ENCODE assay signal across 15 cellular contexts in genomic region chr18:58558514-58558913, GRCh38.
A peak's percentile ranks its signal among the peaks of the same experiment; 100 is the strongest.
DNase-seq lines count a peak whose midpoint lies in the region; ATAC-seq, FAIRE-seq and TF ChIP-seq lines count a peak whose summit lies in the region.
"Had no signal": no experiment of that assay in that cellular context is flagged by ENCODE, and none has a peak within 500 bp of the region (broad histone marks: within the 10 kb centered on the region; RNA-seq: fewer than 3 reads in every experiment).

No MANE protein-coding gene starts in this region.

- CTCF ChIA-PET in CD8-positive, alpha-beta T cell (lab: Charles Lee) = no interaction called here

- intact Hi-C loops in CD8-positive, alpha-beta T cell (cut with DNase I, micrococcal nuclease) = no loop called here

- H3K36me3 Mint-ChIP-seq in nephron progenitor cell (ENCODE audit: low read depth) = peaks cover 16% of the 10 kb centered on the region
- H3K36me3 Mint-ChIP-seq in CD8-positive, alpha-beta T cell = no peaks in the 10 kb centered on the region

- H3K9me3 ChIP-seq in BLaER1 treated with 17β-estradiol and CSF1 and Interleukin-3, amounts not matched to agents 10 nM and 100 nM (replicated peaks in 1 of 11) = peaks cover 21 to 45% (median 36%) of the 10 kb centered on the region in 11 experiments
- H3K9me3 ChIP-seq in osteoblast (ENCODE audit: low read depth, low read length) = no peaks in the 10 kb centered on the region
- no peaks in the 10 kb centered on the region for H3K9me3 ChIP-seq in CD8-positive, alpha-beta T cell (ENCODE audit: low read length)

- POLR2A ChIA-PET in CD8-positive, alpha-beta T cell (lab: Charles Lee) = no interaction called here

- peaks cover 15% of the 10 kb centered on the region for H3K4me1 Mint-ChIP-seq in nephron progenitor cell
- H3K4me1 Mint-ChIP-seq in CD8-positive, alpha-beta T cell (ENCODE audit: low read depth) = peaks cover 3% of the 10 kb centered on the region

- no peak for ATAC-seq in CD8-positive, alpha-beta T cell
- ATAC-seq in HG02588 (IDR thresholded peaks at IDR 0.05; ENCODE audit: unreplicated experiment) = no peak
- ATAC-seq: PC-3 had no signal

- DNase-seq in GM12891 (ENCODE audit: insufficient read length, low spot score) = no peak
- DNase-seq in astrocyte of the cerebellum (ENCODE audit: low read depth) = no peak
- DNase-seq in osteoblast (ENCODE audit: insufficient read length, low spot score, missing footprints) = no peak
- no peak for DNase-seq in HTR-8/SVneo (ENCODE audit: insufficient read length, low spot score)
- no peak for DNase-seq in nephron progenitor cell
- no peak for DNase-seq in CD8-positive, alpha-beta T cell
- DNase-seq: GM23248, NCI-H1105 treated with DMSO at 0.1 percent for 48 hours, NCI-H187 treated with DMSO at 0.1 percent for 48 hours, NCI-H446 treated with DMSO at 0.1 percent for 48 hours, NCI-H748 treated with DMSO at 0.1 percent for 48 hours, PC-3 had no signal

- in situ Hi-C loops in astrocyte of the cerebellum (cut with HindIII; ENCODE audit: low sequenced_read_pairs) = no loop called here

- H3K9me3 Mint-ChIP-seq in nephron progenitor cell = peaks cover 23% of the 10 kb centered on the region
- H3K9me3 Mint-ChIP-seq in CD8-positive, alpha-beta T cell = peaks cover 5% of the 10 kb centered on the region

- no peaks in the 10 kb centered on the region for H3K36me3 ChIP-seq in BLaER1 treated with 17β-estradiol and CSF1 and Interleukin-3, amounts not matched to agents 10 nM and 100 nM
- peaks cover 22% of the 10 kb centered on the region for H3K36me3 ChIP-seq in osteoblast (ENCODE audit: insufficient read depth, low read length)
- H3K36me3 ChIP-seq in CD8-positive, alpha-beta T cell (ENCODE audit: insufficient read depth, low read length) = no peaks in the 10 kb centered on the region

- peak; percentile 18 for TF ChIP-seq CTCF in astrocyte of the cerebellum (IDR thresholded peaks at IDR 0.05; ENCODE audit: low read depth, low read length, missing control alignments)
- TF ChIP-seq CTCF in osteoblast (IDR thresholded peaks at IDR 0.05; ENCODE audit: extremely low read depth, low read depth, low read length) = peak; percentile 13
- TF ChIP-seq CTCF in nephron progenitor cell (IDR thresholded peaks at IDR 0.05) = no peak
- TF ChIP-seq CTCF in CD8-positive, alpha-beta T cell (IDR thresholded peaks at IDR 0.05) = no peak

- H3K79me2 ChIP-seq in osteoblast (ENCODE audit: insufficient read depth, low read length) = peaks cover 71% of the 10 kb centered on the region

- peak; percentile 57 for FAIRE-seq in GM12891 (lab: Jason Lieb, UNC)
- FAIRE-seq in HTR-8/SVneo (lab: Jason Lieb, UNC) = no peak

- no peak overlapping the region for H3K27ac Mint-ChIP-seq in nephron progenitor cell
- no peak overlapping the region for H3K27ac Mint-ChIP-seq in CD8-positive, alpha-beta T cell

- no peak overlapping the region for H3K9ac ChIP-seq in BLaER1 treated with 17β-estradiol and CSF1 and Interleukin-3, amounts not matched to agents 10 nM and 100 nM
- H3K9ac ChIP-seq: GM23248, KMS-11 had no signal

- no peaks in the 10 kb centered on the region for H4K20me1 ChIP-seq in BLaER1 treated with 17β-estradiol and CSF1 and Interleukin-3, amounts not matched to agents 10 nM and 100 nM
- H4K20me1 ChIP-seq in osteoblast (ENCODE audit: insufficient read depth, low read length) = peaks cover 62% of the 10 kb centered on the region

- H3K27me3 ChIP-seq in BLaER1 treated with 17β-estradiol and CSF1 and Interleukin-3, amounts not matched to agents 10 nM and 100 nM = no peaks in the 10 kb centered on the region
- no peaks in the 10 kb centered on the region for H3K27me3 ChIP-seq in osteoblast (ENCODE audit: insufficient read depth, low read length)
- no peaks in the 10 kb centered on the region for H3K27me3 ChIP-seq in CD8-positive, alpha-beta T cell (ENCODE audit: insufficient read depth, low read length)

- peak overlapping the region in 6 of 11 experiments; percentile 30 to 56 (median 47); a peak in 6 of 22 replicates for H3K4me2 ChIP-seq in BLaER1 treated with 17β-estradiol and CSF1 and Interleukin-3, amounts not matched to agents 10 nM and 100 nM
- no peak overlapping the region for H3K4me2 ChIP-seq in osteoblast (ENCODE audit: insufficient read depth, low read length)
- H3K4me2 ChIP-seq: KMS-11 had no signal

- TF ChIP-seq POLR2A in GM12891 (IDR thresholded peaks at IDR 0.05; ENCODE audit: low read depth, low read length) = no peak

- peaks cover 3% of the 10 kb centered on the region for H3K27me3 Mint-ChIP-seq in nephron progenitor cell (ENCODE audit: low read depth, poor library complexity)
- H3K27me3 Mint-ChIP-seq in CD8-positive, alpha-beta T cell (ENCODE audit: low read depth) = no peaks in the 10 kb centered on the region

- H3K4me3 ChIP-seq in BLaER1 treated with 17β-estradiol and CSF1 and Interleukin-3, amounts not matched to agents 10 nM and 100 nM = no peak overlapping the region
- H3K4me3 ChIP-seq in astrocyte of the cerebellum (ENCODE audit: low read depth, low read length) (no peak overlapping the region), osteoblast (ENCODE audit: insufficient read depth, low read length) (no peak overlapping the region)
- H3K4me3 ChIP-seq in CD8-positive, alpha-beta T cell (ENCODE audit: low read depth, low read length) = no peak overlapping the region
- H3K4me3 ChIP-seq: GM23248 had no signal

- H3K27ac ChIP-seq in BLaER1 treated with 17β-estradiol and CSF1 and Interleukin-3, amounts not matched to agents 10 nM and 100 nM = no peak overlapping the region
- no peak overlapping the region for H3K27ac ChIP-seq in osteoblast (ENCODE audit: low read depth, low read length)
- no peak overlapping the region for H3K27ac ChIP-seq in CD8-positive, alpha-beta T cell (ENCODE audit: low read depth, low read length)
- H3K27ac ChIP-seq: GM23248, KMS-11 had no signal

- peaks cover 10 to 34% (median 27%) of the 10 kb centered on the region in 10 experiments for H3K4me1 ChIP-seq in BLaER1 treated with 17β-estradiol and CSF1 and Interleukin-3, amounts not matched to agents 10 nM and 100 nM
- H3K4me1 ChIP-seq in osteoblast (ENCODE audit: insufficient read depth, low read length) = no peaks in the 10 kb centered on the region
- H3K4me1 ChIP-seq in CD8-positive, alpha-beta T cell (ENCODE audit: insufficient read depth, low read length) = no peaks in the 10 kb centered on the region

- H3K4me3 Mint-ChIP-seq in nephron progenitor cell = no peak overlapping the region
- H3K4me3 Mint-ChIP-seq in CD8-positive, alpha-beta T cell = no peak overlapping the region

- no peak overlapping the region for H2AFZ ChIP-seq in osteoblast (ENCODE audit: low read length)
- H2AFZ ChIP-seq: GM23248 had no signal

TF ChIP-seq in GM12891, 5 proteins besides CTCF, POLR2A, EP300 and RAD21:
- no peak for TF ChIP-seq TAF1 (IDR thresholded peaks at IDR 0.05; ENCODE audit: low read depth, low read length)
- TF ChIP-seq SPI1 (IDR thresholded peaks at IDR 0.05; ENCODE audit: low read depth, low read length) = no peak

Comparison
In these comparisons a context has a peak if more than half of its experiments do, and no peak if none do; other contexts are left out.
1. CTCF ChIP-seq: peak in astrocyte of the cerebellum (single experiment) and osteoblast (single experiment); none in nephron progenitor cell (single experiment) and CD8-positive, alpha-beta T cell (single experiment).